1 cellular context compared by ENCODE assay signal in the genomic region with DNA sequence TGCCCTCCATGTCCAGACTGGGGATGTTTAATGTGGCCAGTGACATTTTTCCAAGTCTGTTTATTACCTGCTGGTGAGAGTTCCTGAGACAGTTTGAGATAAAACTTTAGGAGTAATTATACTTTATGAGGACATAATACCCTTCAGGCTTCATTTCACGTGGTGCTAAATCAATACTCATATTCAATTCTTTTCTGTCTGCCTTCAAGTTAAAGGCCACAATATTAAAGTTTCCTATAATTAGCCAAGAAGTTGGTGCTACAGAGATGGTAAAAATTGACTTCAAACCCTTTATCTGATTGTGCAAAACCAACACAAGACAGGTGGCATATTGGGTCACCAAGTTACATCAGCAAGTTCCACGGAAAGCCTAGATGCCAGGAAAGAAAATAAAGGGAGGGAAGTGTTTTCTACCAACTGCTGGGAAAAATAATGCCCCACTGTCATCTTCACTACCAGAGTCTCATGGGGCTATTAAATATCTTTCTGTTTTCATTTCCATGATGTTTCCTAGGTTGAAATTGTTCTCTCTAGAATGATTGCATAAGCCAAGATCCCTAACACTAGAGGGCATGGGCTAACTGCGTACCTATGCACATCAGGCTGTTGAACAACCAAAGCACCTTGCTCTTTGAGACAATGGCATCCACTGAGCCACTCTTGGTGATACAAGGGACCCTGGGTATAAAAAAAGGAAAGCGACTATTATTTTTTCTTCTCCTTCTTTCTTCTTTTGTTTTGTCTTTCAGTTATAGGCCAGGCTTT.
TF ChIP-seq lines count a peak whose summit lies in the region.

No MANE protein-coding gene starts in this region.

TF ChIP-seq in HEK293, 187 proteins besides CTCF, POLR2A, EP300 and RAD21 (continued from another document):
- TF ChIP-seq ZNF558 (tag by site-specific recombination; IDR thresholded peaks at IDR 0.05) (no peak), HOXC10 (CRISPR knock-in tag; IDR thresholded peaks at IDR 0.05) (no peak), ZNF776 (tag by site-specific recombination; IDR thresholded peaks at IDR 0.05; ENCODE audit: borderline replicate concordance) (no peak), ZNF239 (tag by site-specific recombination; IDR thresholded peaks at IDR 0.05) (no peak), ZNF701 (tag by site-specific recombination; IDR thresholded peaks at IDR 0.05) (no peak), ZNF292 (tag by site-specific recombination; IDR thresholded peaks at IDR 0.05; ENCODE audit: borderline replicate concordance, low read depth) (no peak)
- TF ChIP-seq, protein P1, sequence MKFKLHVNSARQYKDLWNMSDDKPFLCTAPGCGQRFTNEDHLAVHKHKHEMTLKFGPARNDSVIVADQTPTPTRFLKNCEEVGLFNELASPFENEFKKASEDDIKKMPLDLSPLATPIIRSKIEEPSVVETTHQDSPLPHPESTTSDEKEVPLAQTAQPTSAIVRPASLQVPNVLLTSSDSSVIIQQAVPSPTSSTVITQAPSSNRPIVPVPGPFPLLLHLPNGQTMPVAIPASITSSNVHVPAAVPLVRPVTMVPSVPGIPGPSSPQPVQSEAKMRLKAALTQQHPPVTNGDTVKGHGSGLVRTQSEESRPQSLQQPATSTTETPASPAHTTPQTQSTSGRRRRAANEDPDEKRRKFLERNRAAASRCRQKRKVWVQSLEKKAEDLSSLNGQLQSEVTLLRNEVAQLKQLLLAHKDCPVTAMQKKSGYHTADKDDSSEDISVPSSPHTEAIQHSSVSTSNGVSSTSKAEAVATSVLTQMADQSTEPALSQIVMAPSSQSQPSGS (tag by site-specific recombination; IDR thresholded peaks at IDR 0.05; ENCODE audit: low read depth) = no peak
- TF ChIP-seq, protein P2, sequence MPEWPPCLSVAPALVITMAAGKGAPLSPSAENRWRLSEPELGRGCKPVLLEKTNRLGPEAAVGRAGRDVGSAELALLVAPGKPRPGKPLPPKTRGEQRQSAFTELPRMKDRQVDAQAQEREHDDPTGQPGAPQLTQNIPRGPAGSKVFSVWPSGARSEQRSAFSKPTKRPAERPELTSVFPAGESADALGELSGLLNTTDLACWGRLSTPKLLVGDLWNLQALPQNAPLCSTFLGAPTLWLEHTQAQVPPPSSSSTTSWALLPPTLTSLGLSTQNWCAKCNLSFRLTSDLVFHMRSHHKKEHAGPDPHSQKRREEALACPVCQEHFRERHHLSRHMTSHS (tag by site-specific recombination; IDR thresholded peaks at IDR 0.05) = no peak
